Comparison of ENCODE assay signal across 8 cellular contexts in genomic region chr2:98444436-98445166, GRCh38. TPM values are rescaled to one million over a fixed set of nuclear protein-coding genes. Genes with fewer than 3 reads are reported as not detected.
A peak's percentile ranks its signal among the peaks of the same experiment; 100 is the strongest.
DNase-seq lines count a peak whose midpoint lies in the region; TF ChIP-seq lines count a peak whose summit lies in the region.

Gene INPP4A, plus strand, starts transcription at chr2:98444858. Its CDS starts 75,191 bp downstream, at chr2:98520049.

- H3K27me3 ChIP-seq in cardiac muscle cell: no peaks in the 10 kb centered on the region

- H3K36me3 ChIP-seq in cardiac muscle cell (no peaks in the 10 kb centered on the region), urinary bladder (ENCODE audit: insufficient read depth) (no peaks in the 10 kb centered on the region)

- TF ChIP-seq CTCF in GM12864 (IDR thresholded peaks at IDR 0.05; ENCODE audit: low read depth, low read length, missing control alignments) (no peak), cardiac muscle cell (IDR thresholded peaks at IDR 0.05; ENCODE audit: low read depth, low read length) (no peak)

- H3K27ac ChIP-seq in cardiac muscle cell (peak within 1 kb of the TSS; percentile 15), urinary bladder (ENCODE audit: low read depth) (peak within 1 kb of the TSS; percentile 76)

- peaks cover 9% of the 10 kb centered on the region for H3K4me1 ChIP-seq in cardiac muscle cell (ENCODE audit: low read depth)
- no peaks in the 10 kb centered on the region for H3K4me1 ChIP-seq in urinary bladder (ENCODE audit: insufficient read depth)

- H3K9me3 ChIP-seq in cardiac muscle cell (ENCODE audit: low read depth): no peaks in the 10 kb centered on the region

- DNase-seq in GM12864 (ENCODE audit: low read depth): no peak
- DNase-seq in HCEC 1CT: peak; percentile 57
- peak; percentile 62 for DNase-seq in M059J (ENCODE audit: low read depth)
- peak; percentile 37 to 84 for DNase-seq in SW 1271 (lab: John Stamatoyannopoulos, UW)
- peak; percentile 42 for DNase-seq in activated naive CD8-positive, alpha-beta T cell treated with anti-CD3 and anti-CD28 coated beads, Interleukin-2, amount 50 U/mL, for 16 hours (ENCODE audit: low read depth, low spot score)
- DNase-seq in cardiac muscle cell (ENCODE audit: low read depth in 1 of 2, low spot score in 1 of 2): peak; percentile 74 to 91
- peak; percentile 58 for DNase-seq in pons (ENCODE audit: low spot score)

- H3K4me3 ChIP-seq in GM12864 (ENCODE audit: low read depth, low read length): peak within 1 kb of the TSS; percentile 76
- H3K4me3 ChIP-seq in cardiac muscle cell: peak within 1 kb of the TSS; percentile 74
- H3K4me3 ChIP-seq in urinary bladder (ENCODE audit: low read depth, low read length): peak within 1 kb of the TSS; percentile 98

- under 1% methylated on average over 73 of the region's 74 CpGs for WGBS in urinary bladder

RNA-seq across cellular contexts. Expression of gene INPP4A, which starts in this region (rescaled TPM):
- 10.2 and 14.3 TPM in 2 replicates for total RNA-seq in M059J (2014; rRNA removed; shearing (Covaris generic))
- total RNA-seq in cardiac muscle cell (25.0 and 27.7 TPM in 2 replicates), urinary bladder (32.6 TPM)
- polyA plus RNA-seq in cardiac muscle cell (11.6 and 13.2 TPM in 2 replicates), urinary bladder (19.2 TPM)
